Comparison of ENCODE assay signal across 38 cellular contexts in genomic region chr1:231688989-231689388, GRCh38.
"Had no signal": no experiment of that assay in that cellular context is flagged by ENCODE, and none has a peak within 500 bp of the region (broad histone marks: within the 10 kb centered on the region; RNA-seq: fewer than 3 reads in every experiment).

No MANE protein-coding gene starts in this region.

- H3K27ac Mint-ChIP-seq: activated CD4-positive, alpha-beta memory T cell treated with anti-CD3 and anti-CD28 coated beads, Interleukin-2, amount 10 ng/mL, durations not matched to agents 7 days and 5 days; activated CD4-positive, alpha-beta T cell treated with anti-CD3 and anti-CD28 coated beads for 36 hours; activated CD4-positive, alpha-beta T cell treated with anti-CD3 and anti-CD28 coated beads, Interleukin-2, amount 10 ng/mL, durations not matched to agents 7 days and 5 days; activated CD8-positive, alpha-beta memory T cell treated with anti-CD3 and anti-CD28 coated beads, Interleukin-2, amount 10 ng/mL, durations not matched to agents 7 days and 5 days; activated CD8-positive, alpha-beta T cell treated with anti-CD3 and anti-CD28 coated beads, Interleukin-2, amount 10 ng/mL, durations not matched to agents 7 days and 5 days; activated naive CD4-positive, alpha-beta T cell treated with anti-CD3 and anti-CD28 coated beads for 36 hours; activated naive CD4-positive, alpha-beta T cell treated with anti-CD3 and anti-CD28 coated beads, Interleukin-2, amount 50 U/mL, for 72 hours; activated naive CD8-positive, alpha-beta T cell treated with anti-CD3 and anti-CD28 coated beads for 36 hours; activated T-cell treated with anti-CD3 and anti-CD28 coated beads, Interleukin-2, amount 50 U/mL, for 24 hours; activated T-helper 1 cell treated with anti-CD3 and anti-CD28 coated beads, Interleukin-12 subunit alpha, Interleukin-12 subunit beta, Interleukin-2, Interleukin-4 antibody, amounts not matched to agents 30 ng/mL and 10 ng/mL and 1 ng/mL, durations not matched to agents 14 hours and 24 hours and 36 hours; activated T-helper 17 cell treated with anti-CD3 and anti-CD28 coated beads, Interleukin-2, amount 50 U/mL, for 72 hours; T-helper 1 cell treated with Interleukin-12 subunit alpha and Interleukin-12 subunit beta and Interleukin-4 antibody, amounts not matched to agents 30 μg/mL and 1 μg/mL, for 36 hours; T-helper 2 cell treated with Interferon-gamma antibody and Interleukin-4, amounts not matched to agents 5 μg/mL and 100 μg/mL, for 36 hours; WTC11 had no signal

- H3K36me3 ChIP-seq: adrenal gland, brain microvascular endothelial cell, breast epithelium, WERI-Rb-1 had no signal

- H3K4me3 Mint-ChIP-seq: activated CD4-positive, alpha-beta memory T cell treated with anti-CD3 and anti-CD28 coated beads, Interleukin-2, amount 10 ng/mL, durations not matched to agents 7 days and 5 days; activated CD4-positive, alpha-beta T cell treated with anti-CD3 and anti-CD28 coated beads for 36 hours; activated CD4-positive, alpha-beta T cell treated with anti-CD3 and anti-CD28 coated beads, Interleukin-2, amount 10 ng/mL, durations not matched to agents 7 days and 5 days; activated CD8-positive, alpha-beta memory T cell treated with anti-CD3 and anti-CD28 coated beads, Interleukin-2, amount 10 ng/mL, durations not matched to agents 7 days and 5 days; activated CD8-positive, alpha-beta T cell treated with anti-CD3 and anti-CD28 coated beads, Interleukin-2, amount 10 ng/mL, durations not matched to agents 7 days and 5 days; activated naive CD4-positive, alpha-beta T cell treated with anti-CD3 and anti-CD28 coated beads for 36 hours; activated naive CD8-positive, alpha-beta T cell treated with anti-CD3 and anti-CD28 coated beads for 36 hours; activated T-cell treated with anti-CD3 and anti-CD28 coated beads, Interleukin-2, amount 50 U/mL, for 24 hours; activated T-helper 1 cell treated with anti-CD3 and anti-CD28 coated beads, Interleukin-12 subunit alpha, Interleukin-12 subunit beta, Interleukin-2, Interleukin-4 antibody, amounts not matched to agents 30 ng/mL and 10 ng/mL and 1 ng/mL, durations not matched to agents 14 hours and 24 hours and 36 hours; activated T-helper 17 cell treated with anti-CD3 and anti-CD28 coated beads, Interleukin-2, amount 50 U/mL, for 72 hours; T-helper 1 cell treated with Interleukin-12 subunit alpha and Interleukin-12 subunit beta and Interleukin-4 antibody, amounts not matched to agents 30 μg/mL and 1 μg/mL, for 36 hours; T-helper 2 cell treated with Interferon-gamma antibody and Interleukin-4, amounts not matched to agents 5 μg/mL and 100 μg/mL, for 36 hours; WTC11 had no signal

- H3K27ac ChIP-seq: adrenal gland, body of pancreas, brain microvascular endothelial cell, breast epithelium, WERI-Rb-1 had no signal

- H3K4me1 Mint-ChIP-seq: activated CD8-positive, alpha-beta memory T cell treated with anti-CD3 and anti-CD28 coated beads, Interleukin-2, amount 10 ng/mL, durations not matched to agents 7 days and 5 days; activated naive CD8-positive, alpha-beta T cell treated with anti-CD3 and anti-CD28 coated beads for 36 hours; activated T-helper 17 cell treated with anti-CD3 and anti-CD28 coated beads, Interleukin-2, amount 50 U/mL, for 72 hours had no signal

- DNase-seq: activated CD4-positive, alpha-beta memory T cell treated with anti-CD3 and anti-CD28 coated beads, Interleukin-2, amount 10 ng/mL, durations not matched to agents 7 days and 5 days; activated CD4-positive, alpha-beta T cell treated with anti-CD3 and anti-CD28 coated beads for 1 hour; activated CD4-positive, alpha-beta T cell treated with anti-CD3 and anti-CD28 coated beads for 36 hours; activated CD4-positive, alpha-beta T cell treated with anti-CD3 and anti-CD28 coated beads for 48 hours; activated CD4-positive, alpha-beta T cell treated with anti-CD3 and anti-CD28 coated beads, Interleukin-2, amount 10 ng/mL, durations not matched to agents 7 days and 5 days; activated CD4-positive, alpha-beta T cell treated with anti-CD3 and anti-CD28 coated beads, Interleukin-2, amount 50 U/mL, for 48 hours; activated CD4-positive, CD25-positive, alpha-beta regulatory T cell; activated CD8-positive, alpha-beta memory T cell treated with anti-CD3 and anti-CD28 coated beads for 24 hours; activated CD8-positive, alpha-beta memory T cell treated with anti-CD3 and anti-CD28 coated beads, Interleukin-2, amount 10 ng/mL, durations not matched to agents 7 days and 5 days; activated CD8-positive, alpha-beta memory T cell treated with anti-CD3 and anti-CD28 coated beads, Interleukin-2, amount 50 U/mL, for 48 hours; activated CD8-positive, alpha-beta T cell treated with anti-CD3 and anti-CD28 coated beads, Interleukin-2, amount 10 ng/mL, durations not matched to agents 7 days and 5 days; activated effector memory CD4-positive, alpha-beta T cell treated with anti-CD3 and anti-CD28 coated beads, Interleukin-2, amount 50 U/mL, for 16 hours; activated gamma-delta T cell treated with Interleukin-2 at 50 U/mL for 16 hours; activated naive CD4-positive, alpha-beta T cell; activated naive CD4-positive, alpha-beta T cell treated with anti-CD3 and anti-CD28 coated beads for 36 hours; activated naive CD4-positive, alpha-beta T cell treated with anti-CD3 and anti-CD28 coated beads, Interleukin-2, amount 50 U/mL, for 16 hours; activated naive CD8-positive, alpha-beta T cell treated with anti-CD3 and anti-CD28 coated beads for 36 hours; activated T-cell treated with anti-CD3 and anti-CD28 coated beads, Interleukin-2, amount 50 U/mL, for 24 hours; activated T-cell treated with anti-CD3 and anti-CD28 coated beads, Interleukin-2, amount 50 U/mL, for 48 hours; adrenal gland; amniotic stem cell; aorta; body of pancreas; brain microvascular endothelial cell; central memory CD4-positive, alpha-beta T cell; T-helper 1 cell; T-helper 2 cell; T-helper 9 cell; WERI-Rb-1 had no signal

- FAIRE-seq: astrocyte had no signal

- H3K4me3 ChIP-seq: adrenal gland, body of pancreas, breast epithelium had no signal

- ATAC-seq: activated CD4-positive, alpha-beta T cell treated with anti-CD3 and anti-CD28 coated beads for 36 hours; activated CD4-positive, CD25-positive, alpha-beta regulatory T cell treated with anti-CD3 and anti-CD28 coated beads, Interleukin-2, amount 50 U/mL, for 24 hours; activated CD8-positive, alpha-beta memory T cell treated with anti-CD3 and anti-CD28 coated beads, Interleukin-2, amount 10 ng/mL, durations not matched to agents 7 days and 5 days; activated CD8-positive, alpha-beta T cell treated with anti-CD3 and anti-CD28 coated beads, Interleukin-2, amount 10 ng/mL, durations not matched to agents 7 days and 5 days; activated naive CD4-positive, alpha-beta T cell treated with anti-CD3 and anti-CD28 coated beads, Interleukin-2, amount 50 U/mL, for 72 hours; activated T-helper 17 cell treated with anti-CD3 and anti-CD28 coated beads, Interleukin-2, amount 50 U/mL, for 72 hours; body of pancreas; WTC11 had no signal

- H3K9me3 ChIP-seq: adrenal gland, body of pancreas had no signal

- H3K27me3 Mint-ChIP-seq: activated CD4-positive, alpha-beta memory T cell treated with anti-CD3 and anti-CD28 coated beads, Interleukin-2, amount 10 ng/mL, durations not matched to agents 7 days and 5 days; activated CD4-positive, alpha-beta T cell treated with anti-CD3 and anti-CD28 coated beads for 36 hours; activated CD4-positive, alpha-beta T cell treated with anti-CD3 and anti-CD28 coated beads, Interleukin-2, amount 10 ng/mL, durations not matched to agents 7 days and 5 days; activated CD8-positive, alpha-beta memory T cell treated with anti-CD3 and anti-CD28 coated beads, Interleukin-2, amount 10 ng/mL, durations not matched to agents 7 days and 5 days; activated naive CD8-positive, alpha-beta T cell treated with anti-CD3 and anti-CD28 coated beads for 36 hours; activated T-cell treated with anti-CD3 and anti-CD28 coated beads, Interleukin-2, amount 50 U/mL, for 24 hours; activated T-helper 17 cell treated with anti-CD3 and anti-CD28 coated beads, Interleukin-2, amount 50 U/mL, for 72 hours had no signal

- H3K4me1 ChIP-seq: body of pancreas, breast epithelium had no signal

- H3K27me3 ChIP-seq: adrenal gland, body of pancreas, brain microvascular endothelial cell, breast epithelium had no signal
